ENCODE assay signal across 21 cellular contexts in the genomic region with DNA sequence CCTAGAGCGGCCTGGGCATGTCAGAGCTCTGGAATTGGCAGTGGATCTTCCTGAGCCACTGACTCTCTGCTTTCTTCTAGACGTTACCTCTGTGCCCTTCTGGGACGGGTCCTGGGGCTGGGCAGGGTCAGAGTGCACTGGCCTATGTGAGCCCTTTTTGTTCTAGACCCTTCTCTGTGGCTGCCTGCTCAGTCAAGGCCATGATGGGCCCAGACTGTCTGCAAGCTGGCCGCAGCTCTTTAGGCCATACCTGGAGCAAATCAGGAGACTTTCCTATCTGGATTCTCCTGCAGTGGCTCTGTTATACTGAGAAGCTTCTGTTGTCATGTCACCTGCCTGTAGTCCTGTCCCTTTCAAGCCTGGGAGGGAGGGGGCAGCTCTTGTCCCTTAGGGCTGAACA.
"Had no signal": no experiment of that assay in that cellular context is flagged by ENCODE, and none has a peak within 500 bp of the region (broad histone marks: within the 10 kb centered on the region; RNA-seq: fewer than 3 reads in every experiment).

No MANE protein-coding gene starts in this region.

- H3K9me3 ChIP-seq: esophagus squamous epithelium, gastroesophageal sphincter, mucosa of descending colon, ovary, right atrium auricular region, sigmoid colon, tibial artery, upper lobe of left lung, uterus had no signal

- DNase-seq: effector memory CD8-positive, alpha-beta T cell; esophagus squamous epithelium; foreskin fibroblast; glutamatergic neuron; kidney; left cardiac atrium; mammary epithelial cell; mucosa of descending colon; natural killer cell; ovary; sigmoid colon; stimulated activated CD4-positive, alpha-beta T cell treated with anti-CD3 and anti-CD28 coated beads, Interleukin-12 subunit alpha, Interleukin-12 subunit beta, amount 100 ng/mL, for 4 hours; stimulated activated CD8-positive, alpha-beta memory T cell treated with anti-CD3 and anti-CD28 coated beads, Interleukin-4, amount 100 ng/mL, for 48 hours; stimulated activated naive CD8-positive, alpha-beta T cell treated with anti-CD3 and anti-CD28 coated beads, Interleukin-15, Interleukin-2, amounts not matched to agents 100 U/mL and 50 U/mL, for 24 hours; tibial artery; upper lobe of left lung; uterus had no signal

- H3K27ac Mint-ChIP-seq: effector memory CD8-positive, alpha-beta T cell; natural killer cell; stimulated activated effector memory CD8-positive, alpha-beta T cell treated with anti-CD3 and anti-CD28 coated beads, Interleukin-12 subunit alpha, Interleukin-12 subunit beta, amount 100 ng/mL, for 72 hours had no signal

- H3K36me3 Mint-ChIP-seq: natural killer cell; stimulated activated effector memory CD8-positive, alpha-beta T cell treated with anti-CD3 and anti-CD28 coated beads, Interleukin-12 subunit alpha, Interleukin-12 subunit beta, amount 100 ng/mL, for 72 hours had no signal

- ATAC-seq: effector memory CD8-positive, alpha-beta T cell; gastroesophageal sphincter; left cardiac atrium; mucosa of descending colon; natural killer cell; stimulated activated effector memory CD8-positive, alpha-beta T cell treated with anti-CD3 and anti-CD28 coated beads, Interleukin-12 subunit alpha, Interleukin-12 subunit beta, amount 100 ng/mL, for 72 hours; stimulated activated naive CD8-positive, alpha-beta T cell treated with anti-CD3 and anti-CD28 coated beads, Interleukin-15, Interleukin-2, amounts not matched to agents 100 U/mL and 50 U/mL, for 24 hours had no signal

- H3K4me1 Mint-ChIP-seq: natural killer cell; stimulated activated effector memory CD8-positive, alpha-beta T cell treated with anti-CD3 and anti-CD28 coated beads, Interleukin-12 subunit alpha, Interleukin-12 subunit beta, amount 100 ng/mL, for 72 hours had no signal

- H3K4me3 Mint-ChIP-seq: effector memory CD8-positive, alpha-beta T cell; natural killer cell; neural crest cell; stimulated activated effector memory CD8-positive, alpha-beta T cell treated with anti-CD3 and anti-CD28 coated beads, Interleukin-12 subunit alpha, Interleukin-12 subunit beta, amount 100 ng/mL, for 72 hours had no signal

- H3K9me3 Mint-ChIP-seq: effector memory CD8-positive, alpha-beta T cell; natural killer cell; neural crest cell; stimulated activated effector memory CD8-positive, alpha-beta T cell treated with anti-CD3 and anti-CD28 coated beads, Interleukin-12 subunit alpha, Interleukin-12 subunit beta, amount 100 ng/mL, for 72 hours had no signal
